1 cellular context compared by ENCODE assay signal in the genomic region with DNA sequence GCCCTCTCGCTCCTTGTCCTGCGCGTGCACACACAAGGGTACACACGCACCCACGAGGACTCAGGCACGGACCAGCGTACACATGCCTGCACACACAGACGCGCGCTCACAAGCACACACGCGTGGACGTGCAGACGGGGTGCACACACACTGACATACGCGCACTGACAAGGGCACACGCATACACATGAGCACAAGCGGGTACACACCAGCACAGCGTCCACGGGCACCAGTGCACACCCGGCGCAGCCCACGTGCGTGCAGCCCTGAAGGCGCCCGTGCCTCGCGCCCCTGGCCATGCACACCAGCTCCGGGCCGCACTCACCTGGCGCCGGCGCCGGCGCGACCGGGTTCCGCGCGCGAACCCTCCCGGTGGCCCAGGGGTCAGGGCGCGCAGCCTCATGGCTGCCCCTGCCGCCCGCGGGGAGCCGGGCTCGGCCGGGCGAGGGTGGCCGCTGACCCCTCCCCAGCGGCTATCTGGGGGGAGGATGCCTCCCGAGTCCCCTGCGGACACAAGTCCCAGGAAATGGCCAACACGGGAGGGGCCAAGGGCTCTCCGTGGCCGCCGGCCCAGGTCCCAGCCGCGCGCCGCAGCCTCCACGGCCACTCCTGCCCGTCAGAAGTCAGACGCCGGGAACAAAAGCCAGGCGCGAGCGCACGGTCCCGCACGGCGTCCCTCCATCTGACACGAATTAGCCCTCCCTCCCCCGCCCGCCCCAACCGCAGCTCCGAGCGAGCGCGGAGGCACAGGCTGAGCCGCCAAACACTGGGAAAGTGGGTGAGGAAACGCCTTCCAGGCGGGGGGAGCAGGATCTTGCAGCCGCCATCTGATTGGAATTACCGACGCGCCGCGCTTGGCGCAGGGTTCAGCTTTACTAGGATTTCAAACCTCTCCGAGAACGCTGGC.
TF ChIP-seq lines count a peak whose summit lies in the region.

No MANE protein-coding gene starts in this region.

TF ChIP-seq in GM23338, 12 proteins besides CTCF, POLR2A, EP300 and RAD21 (continued from another document):
- TF ChIP-seq, protein P1, sequence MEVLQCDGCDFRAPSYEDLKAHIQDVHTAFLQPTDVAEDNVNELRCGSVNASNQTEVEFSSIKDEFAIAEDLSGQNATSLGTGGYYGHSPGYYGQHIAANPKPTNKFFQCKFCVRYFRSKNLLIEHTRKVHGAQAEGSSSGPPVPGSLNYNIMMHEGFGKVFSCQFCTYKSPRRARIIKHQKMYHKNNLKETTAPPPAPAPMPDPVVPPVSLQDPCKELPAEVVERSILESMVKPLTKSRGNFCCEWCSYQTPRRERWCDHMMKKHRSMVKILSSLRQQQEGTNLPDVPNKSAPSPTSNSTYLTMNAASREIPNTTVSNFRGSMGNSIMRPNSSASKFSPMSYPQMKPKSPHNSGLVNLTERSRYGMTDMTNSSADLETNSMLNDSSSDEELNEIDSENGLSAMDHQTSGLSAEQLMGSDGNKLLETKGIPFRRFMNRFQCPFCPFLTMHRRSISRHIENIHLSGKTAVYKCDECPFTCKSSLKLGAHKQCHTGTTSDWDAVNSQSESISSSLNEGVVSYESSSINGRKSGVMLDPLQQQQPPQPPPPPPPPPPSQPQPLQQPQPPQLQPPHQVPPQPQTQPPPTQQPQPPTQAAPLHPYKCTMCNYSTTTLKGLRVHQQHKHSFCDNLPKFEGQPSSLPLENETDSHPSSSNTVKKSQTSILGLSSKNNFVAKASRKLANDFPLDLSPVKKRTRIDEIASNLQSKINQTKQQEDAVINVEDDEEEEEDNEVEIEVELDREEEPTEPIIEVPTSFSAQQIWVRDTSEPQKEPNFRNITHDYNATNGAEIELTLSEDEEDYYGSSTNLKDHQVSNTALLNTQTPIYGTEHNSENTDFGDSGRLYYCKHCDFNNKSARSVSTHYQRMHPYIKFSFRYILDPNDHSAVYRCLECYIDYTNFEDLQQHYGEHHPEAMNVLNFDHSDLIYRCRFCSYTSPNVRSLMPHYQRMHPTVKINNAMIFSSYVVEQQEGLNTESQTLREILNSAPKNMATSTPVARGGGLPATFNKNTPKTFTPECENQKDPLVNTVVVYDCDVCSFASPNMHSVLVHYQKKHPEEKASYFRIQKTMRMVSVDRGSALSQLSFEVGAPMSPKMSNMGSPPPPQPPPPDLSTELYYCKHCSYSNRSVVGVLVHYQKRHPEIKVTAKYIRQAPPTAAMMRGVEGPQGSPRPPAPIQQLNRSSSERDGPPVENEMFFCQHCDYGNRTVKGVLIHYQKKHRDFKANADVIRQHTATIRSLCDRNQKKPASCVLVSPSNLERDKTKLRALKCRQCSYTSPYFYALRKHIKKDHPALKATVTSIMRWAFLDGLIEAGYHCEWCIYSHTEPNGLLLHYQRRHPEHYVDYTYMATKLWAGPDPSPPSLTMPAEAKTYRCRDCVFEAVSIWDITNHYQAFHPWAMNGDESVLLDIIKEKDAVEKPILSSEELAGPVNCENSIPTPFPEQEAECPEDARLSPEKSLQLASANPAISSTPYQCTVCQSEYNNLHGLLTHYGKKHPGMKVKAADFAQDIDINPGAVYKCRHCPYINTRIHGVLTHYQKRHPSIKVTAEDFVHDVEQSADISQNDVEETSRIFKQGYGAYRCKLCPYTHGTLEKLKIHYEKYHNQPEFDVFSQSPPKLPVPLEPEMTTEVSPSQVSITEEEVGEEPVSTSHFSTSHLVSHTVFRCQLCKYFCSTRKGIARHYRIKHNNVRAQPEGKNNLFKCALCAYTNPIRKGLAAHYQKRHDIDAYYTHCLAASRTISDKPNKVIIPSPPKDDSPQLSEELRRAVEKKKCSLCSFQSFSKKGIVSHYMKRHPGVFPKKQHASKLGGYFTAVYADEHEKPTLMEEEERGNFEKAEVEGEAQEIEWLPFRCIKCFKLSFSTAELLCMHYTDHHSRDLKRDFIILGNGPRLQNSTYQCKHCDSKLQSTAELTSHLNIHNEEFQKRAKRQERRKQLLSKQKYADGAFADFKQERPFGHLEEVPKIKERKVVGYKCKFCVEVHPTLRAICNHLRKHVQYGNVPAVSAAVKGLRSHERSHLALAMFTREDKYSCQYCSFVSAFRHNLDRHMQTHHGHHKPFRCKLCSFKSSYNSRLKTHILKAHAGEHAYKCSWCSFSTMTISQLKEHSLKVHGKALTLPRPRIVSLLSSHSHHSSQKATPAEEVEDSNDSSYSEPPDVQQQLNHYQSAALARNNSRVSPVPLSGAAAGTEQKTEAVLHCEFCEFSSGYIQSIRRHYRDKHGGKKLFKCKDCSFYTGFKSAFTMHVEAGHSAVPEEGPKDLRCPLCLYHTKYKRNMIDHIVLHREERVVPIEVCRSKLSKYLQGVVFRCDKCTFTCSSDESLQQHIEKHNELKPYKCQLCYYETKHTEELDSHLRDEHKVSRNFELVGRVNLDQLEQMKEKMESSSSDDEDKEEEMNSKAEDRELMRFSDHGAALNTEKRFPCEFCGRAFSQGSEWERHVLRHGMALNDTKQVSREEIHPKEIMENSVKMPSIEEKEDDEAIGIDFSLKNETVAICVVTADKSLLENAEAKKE (CRISPR knock-in tag; IDR thresholded peaks at IDR 0.05), result no peak
- no peak for TF ChIP-seq CREB1 (CRISPR knock-in tag; IDR thresholded peaks at IDR 0.05; ENCODE audit: low read depth)
- no peak for TF ChIP-seq NANOG (IDR thresholded peaks at IDR 0.05; ENCODE audit: borderline replicate concordance)
- no peak for TF ChIP-seq ZNF114 (CRISPR knock-in tag; IDR thresholded peaks at IDR 0.05)
- no peak for TF ChIP-seq STAT1 (IDR thresholded peaks at IDR 0.05; ENCODE audit: unreplicated experiment)
- TF ChIP-seq, protein P2, sequence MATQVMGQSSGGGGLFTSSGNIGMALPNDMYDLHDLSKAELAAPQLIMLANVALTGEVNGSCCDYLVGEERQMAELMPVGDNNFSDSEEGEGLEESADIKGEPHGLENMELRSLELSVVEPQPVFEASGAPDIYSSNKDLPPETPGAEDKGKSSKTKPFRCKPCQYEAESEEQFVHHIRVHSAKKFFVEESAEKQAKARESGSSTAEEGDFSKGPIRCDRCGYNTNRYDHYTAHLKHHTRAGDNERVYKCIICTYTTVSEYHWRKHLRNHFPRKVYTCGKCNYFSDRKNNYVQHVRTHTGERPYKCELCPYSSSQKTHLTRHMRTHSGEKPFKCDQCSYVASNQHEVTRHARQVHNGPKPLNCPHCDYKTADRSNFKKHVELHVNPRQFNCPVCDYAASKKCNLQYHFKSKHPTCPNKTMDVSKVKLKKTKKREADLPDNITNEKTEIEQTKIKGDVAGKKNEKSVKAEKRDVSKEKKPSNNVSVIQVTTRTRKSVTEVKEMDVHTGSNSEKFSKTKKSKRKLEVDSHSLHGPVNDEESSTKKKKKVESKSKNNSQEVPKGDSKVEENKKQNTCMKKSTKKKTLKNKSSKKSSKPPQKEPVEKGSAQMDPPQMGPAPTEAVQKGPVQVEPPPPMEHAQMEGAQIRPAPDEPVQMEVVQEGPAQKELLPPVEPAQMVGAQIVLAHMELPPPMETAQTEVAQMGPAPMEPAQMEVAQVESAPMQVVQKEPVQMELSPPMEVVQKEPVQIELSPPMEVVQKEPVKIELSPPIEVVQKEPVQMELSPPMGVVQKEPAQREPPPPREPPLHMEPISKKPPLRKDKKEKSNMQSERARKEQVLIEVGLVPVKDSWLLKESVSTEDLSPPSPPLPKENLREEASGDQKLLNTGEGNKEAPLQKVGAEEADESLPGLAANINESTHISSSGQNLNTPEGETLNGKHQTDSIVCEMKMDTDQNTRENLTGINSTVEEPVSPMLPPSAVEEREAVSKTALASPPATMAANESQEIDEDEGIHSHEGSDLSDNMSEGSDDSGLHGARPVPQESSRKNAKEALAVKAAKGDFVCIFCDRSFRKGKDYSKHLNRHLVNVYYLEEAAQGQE (IDR thresholded peaks at IDR 0.05; ENCODE audit: unreplicated experiment), result no peak
